In the genomic region with DNA sequence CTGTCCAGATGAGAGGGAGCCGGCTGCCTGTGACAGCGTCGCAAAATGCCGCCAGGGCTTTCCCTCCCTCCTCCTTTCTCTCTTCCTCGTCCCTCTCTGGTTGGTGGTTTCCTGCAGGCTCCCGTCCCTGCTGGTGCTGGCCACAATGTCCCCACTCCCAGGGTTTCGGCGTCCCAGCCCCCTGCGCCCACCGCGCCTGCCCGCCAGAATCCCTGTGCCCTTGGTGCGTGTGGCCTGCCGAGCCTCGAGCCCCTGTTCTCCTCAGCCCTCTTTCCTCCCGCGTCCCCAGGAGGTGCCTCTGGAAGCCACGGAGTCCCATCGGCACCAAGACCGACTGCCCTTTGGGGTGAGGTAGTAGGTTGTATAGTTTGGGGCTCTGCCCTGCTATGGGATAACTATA, we compare ENCODE assay signal across 18 cellular contexts. TPM values are rescaled to one million over a fixed set of nuclear protein-coding genes. Genes with fewer than 3 reads are reported as not detected.
DNase-seq lines count a peak whose midpoint lies in the region; ATAC-seq and TF ChIP-seq lines count a peak whose summit lies in the region.
"Had no signal": no experiment of that assay in that cellular context is flagged by ENCODE, and none has a peak within 500 bp of the region (broad histone marks: within the 10 kb centered on the region; RNA-seq: fewer than 3 reads in every experiment).

No MANE protein-coding gene starts in this region.

- no peak overlapping the region for H3K9ac ChIP-seq in rectal smooth muscle tissue (ENCODE audit: low read length)

- ATAC-seq in heart left ventricle (no peak), left ventricle myocardium superior (no peak), GM18868 (IDR thresholded peaks at IDR 0.05; ENCODE audit: unreplicated experiment) (no peak), aorta (ENCODE audit: low FRiP score) (no peak)
- ATAC-seq: stimulated activated memory B cell treated with anti-CD40 and anti-IgM and Interleukin-4, amounts not matched to agents 10 μg/mL and 1 μg/mL and 100 μg/mL, for 72 hours had no signal

- H3K4me3 ChIP-seq in heart left ventricle, result no peak overlapping the region
- H3K4me3 ChIP-seq in rectal smooth muscle tissue (ENCODE audit: low read length), result no peak overlapping the region
- H3K4me3 ChIP-seq in urinary bladder (ENCODE audit: low read depth, low read length), result no peak overlapping the region
- no peak overlapping the region for H3K4me3 ChIP-seq in aorta (ENCODE audit: low read length in 2 of 2)

- intact Hi-C loops in heart left ventricle (cut with DNase I) (loop anchor here in 6 of 10 donors (2.0 to 10.0 kb wide), 5 partner anchors 35 to 518 kb away; no protein-coding TSS in a partner anchor), left ventricle myocardium superior (cut with micrococcal nuclease) (no loop called here), aorta (cut with DNase I) (loop anchor here in 1 of 2 donors (5.0 kb wide), 1 partner anchor 35 kb away; no protein-coding TSS in a partner anchor)

- peak overlapping the region; percentile 35 to 86 (median 81) for H3K27ac ChIP-seq in heart left ventricle
- peak overlapping the region; percentile 50 for H3K27ac ChIP-seq in epithelial cell of prostate
- H3K27ac ChIP-seq in rectal smooth muscle tissue (ENCODE audit: low read depth, low read length), result peak overlapping the region; percentile 79
- H3K27ac ChIP-seq in urinary bladder (ENCODE audit: low read depth), result peak overlapping the region; percentile 34
- H3K27ac ChIP-seq in aorta (ENCODE audit: low read depth in 1 of 2, low read length in 2 of 2), result peak overlapping the region in 1 of 2 donors; percentile 29

- DNase-seq in heart left ventricle (no peak), left ventricle myocardium superior (no peak), epithelial cell of prostate (ENCODE audit: low read depth, low spot score) (no peak), HUDEP-2 (lab: John Stamatoyannopoulos, UW; ENCODE audit: unreplicated experiment in 76 of 76) (no peak), aorta (no peak)
- DNase-seq: activated CD4-positive, alpha-beta T cell treated with anti-CD3 and anti-CD28 coated beads, Interleukin-2, amount 50 U/mL, for 48 hours; activated gamma-delta T cell treated with Interleukin-2 at 50 U/mL for 16 hours; cerebellar nuclear complex; Kasumi-1; midbrain; NCI-H2029 treated with DMSO at 0.1 percent for 48 hours; NCI-H748 treated with DMSO at 0.1 percent for 48 hours; SHP77; stimulated activated CD4-positive, alpha-beta T cell treated with anti-CD3 and anti-CD28 coated beads, Interleukin-4, amount 100 ng/mL, for 24 hours had no signal

- H3K4me1 ChIP-seq in heart left ventricle (peaks cover 53 to 98% (median 88%) of the 10 kb centered on the region in 12 donors), rectal smooth muscle tissue (ENCODE audit: control insufficient read depth, insufficient read depth, low read length) (peaks cover 64% of the 10 kb centered on the region), urinary bladder (ENCODE audit: insufficient read depth) (no peaks in the 10 kb centered on the region), aorta (ENCODE audit: control insufficient read depth in 1 of 2, insufficient read depth in 2 of 2, low read length in 2 of 2) (no peaks in the 10 kb centered on the region)

- H3K9me3 ChIP-seq in heart left ventricle (no peaks in the 10 kb centered on the region), aorta (ENCODE audit: control insufficient read depth, low read length) (no peaks in the 10 kb centered on the region)

- TF ChIP-seq POLR2A in heart left ventricle (IDR thresholded peaks at IDR 0.05), result no peak

- peaks cover 0 to 62% (median 44%) of the 10 kb centered on the region in 9 donors for H3K36me3 ChIP-seq in heart left ventricle
- H3K36me3 ChIP-seq in rectal smooth muscle tissue (ENCODE audit: control insufficient read depth, insufficient read depth, low read length), result peaks cover 24% of the 10 kb centered on the region
- no peaks in the 10 kb centered on the region for H3K36me3 ChIP-seq in urinary bladder (ENCODE audit: insufficient read depth)
- H3K36me3 ChIP-seq in aorta (ENCODE audit: control insufficient read depth in 1 of 2, insufficient read depth in 2 of 2, low read length in 1 of 2), result no peaks in the 10 kb centered on the region

- H3K27me3 ChIP-seq in heart left ventricle, result no peaks in the 10 kb centered on the region
- no peaks in the 10 kb centered on the region for H3K27me3 ChIP-seq in rectal smooth muscle tissue (ENCODE audit: control insufficient read depth, insufficient read depth, low read length)
- no peaks in the 10 kb centered on the region for H3K27me3 ChIP-seq in aorta (ENCODE audit: control insufficient read depth in 1 of 2, insufficient read depth in 2 of 2, low read length in 1 of 2)

- 50 to 65% (median 65%) methylated on average over 20 of the region's 20 CpGs for WGBS in heart left ventricle, 4 donors
- WGBS in urinary bladder, result 68% methylated on average over 20 of the region's 20 CpGs
- WGBS in aorta, 2 donors, result 60% methylated on average over 20 of the region's 20 CpGs

- TF ChIP-seq CTCF in heart left ventricle (IDR thresholded peaks at IDR 0.05), result no peak

RNA-seq across cellular contexts. Expression of gene PPARA, which starts 37.9 kb away (rescaled TPM):
- total RNA-seq in heart left ventricle (10 to 100 TPM; 51.0 to 96.4 (median 83.6) TPM), left ventricle myocardium superior (78.9 TPM), urinary bladder (22.8 TPM), aorta (10 to 100 TPM; 29.6 to 32.1 TPM)
- polyA plus RNA-seq in heart left ventricle (10 to 100 TPM; 21.1 to 60.9 TPM), urinary bladder (12.5 TPM), aorta (1 to 10 TPM; 6.9 to 9.8 TPM)
